Comparison of ENCODE assay signal across 8 cellular contexts in the genomic region with DNA sequence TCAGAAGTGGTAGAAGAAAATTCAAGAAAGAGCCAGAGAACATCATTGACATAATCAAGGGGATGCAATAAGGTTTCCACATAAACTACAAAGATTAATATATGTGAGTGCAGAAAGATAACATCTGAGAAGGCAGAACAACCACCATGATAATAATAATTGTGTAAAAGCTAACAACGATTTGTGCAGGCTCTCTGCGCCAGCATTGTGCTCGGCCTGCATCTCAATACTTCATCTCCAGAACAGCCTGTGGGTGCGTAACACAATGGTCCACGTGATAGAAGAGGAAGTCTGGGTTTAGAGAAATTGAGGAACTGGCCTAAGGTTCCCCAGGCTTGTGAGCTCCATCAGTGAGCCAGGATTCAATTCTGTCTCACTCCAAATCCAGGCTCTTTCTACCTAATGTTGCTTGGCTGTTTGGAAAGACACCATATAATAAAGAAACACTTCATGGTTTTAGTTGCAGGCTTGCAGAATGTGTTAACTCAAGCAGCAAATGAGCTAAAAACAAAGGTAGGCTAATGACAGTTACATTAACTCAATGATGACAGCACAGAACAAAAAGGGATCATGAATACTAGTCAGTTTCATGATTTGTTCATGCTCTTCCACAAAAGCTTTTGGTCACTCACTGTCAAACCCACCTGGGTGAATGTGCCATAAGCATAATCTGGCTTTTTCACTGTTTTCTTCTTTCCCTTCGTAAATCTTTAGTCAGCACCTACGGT.
DNase-seq lines count a peak whose midpoint lies in the region; ATAC-seq lines count a peak whose summit lies in the region.

No MANE protein-coding gene starts in this region.

- H3K27ac Mint-ChIP-seq in activated CD4-positive, alpha-beta T cell treated with anti-CD3 and anti-CD28 coated beads, Interleukin-2, amount 10 ng/mL, durations not matched to agents 7 days and 5 days: peak overlapping the region; percentile 94
- peak overlapping the region; percentile 89 for H3K27ac Mint-ChIP-seq in activated CD4-positive, alpha-beta memory T cell treated with anti-CD3 and anti-CD28 coated beads for 36 hours
- peak overlapping the region; percentile 73 for H3K27ac Mint-ChIP-seq in stimulated activated memory B cell treated with anti-CD40 and anti-IgM and Interleukin-4, amounts not matched to agents 10 μg/mL and 1 μg/mL and 100 μg/mL, for 72 hours

- ATAC-seq in HG03342 (IDR thresholded peaks at IDR 0.05; ENCODE audit: unreplicated experiment): peak; percentile 68
- ATAC-seq in stimulated activated memory B cell treated with anti-CD40 and anti-IgM and Interleukin-4, amounts not matched to agents 10 μg/mL and 1 μg/mL and 100 μg/mL, for 72 hours: peak; percentile 96

- CTCF ChIA-PET in activated CD4-positive, alpha-beta T cell treated with anti-CD3 and anti-CD28 coated beads, Interleukin-2, amount 10 ng/mL, durations not matched to agents 7 days and 5 days (lab: Charles Lee): interaction anchor here (0.7 to 2.0 kb wide), 10 partner anchors 13 to 563 kb away, joined by 3 to 5 read pairs (median 3); no protein-coding TSS in a partner anchor
- CTCF ChIA-PET in activated CD4-positive, alpha-beta memory T cell treated with anti-CD3 and anti-CD28 coated beads for 36 hours (lab: Charles Lee): interaction anchor here (0.7 to 1.6 kb wide), 4 partner anchors 15 to 930 kb away, joined by 3 to 5 read pairs (median 3); no protein-coding TSS in a partner anchor

- peaks cover 94% of the 10 kb centered on the region for H3K4me1 Mint-ChIP-seq in activated CD4-positive, alpha-beta T cell treated with anti-CD3 and anti-CD28 coated beads, Interleukin-2, amount 10 ng/mL, durations not matched to agents 7 days and 5 days
- peaks cover 54% of the 10 kb centered on the region for H3K4me1 Mint-ChIP-seq in activated CD4-positive, alpha-beta memory T cell treated with anti-CD3 and anti-CD28 coated beads for 36 hours (ENCODE audit: low read depth)
- peaks cover 44% of the 10 kb centered on the region for H3K4me1 Mint-ChIP-seq in stimulated activated memory B cell treated with anti-CD40 and anti-IgM and Interleukin-4, amounts not matched to agents 10 μg/mL and 1 μg/mL and 100 μg/mL, for 72 hours

- peaks cover 32% of the 10 kb centered on the region for H3K36me3 Mint-ChIP-seq in activated CD4-positive, alpha-beta T cell treated with anti-CD3 and anti-CD28 coated beads, Interleukin-2, amount 10 ng/mL, durations not matched to agents 7 days and 5 days (ENCODE audit: low read depth)
- peaks cover 2% of the 10 kb centered on the region for H3K36me3 Mint-ChIP-seq in activated CD4-positive, alpha-beta memory T cell treated with anti-CD3 and anti-CD28 coated beads for 36 hours
- peaks cover 18% of the 10 kb centered on the region for H3K36me3 Mint-ChIP-seq in stimulated activated memory B cell treated with anti-CD40 and anti-IgM and Interleukin-4, amounts not matched to agents 10 μg/mL and 1 μg/mL and 100 μg/mL, for 72 hours

- peak overlapping the region; percentile 40 for H3K4me3 Mint-ChIP-seq in activated CD4-positive, alpha-beta T cell treated with anti-CD3 and anti-CD28 coated beads, Interleukin-2, amount 10 ng/mL, durations not matched to agents 7 days and 5 days
- H3K4me3 Mint-ChIP-seq in activated CD4-positive, alpha-beta memory T cell treated with anti-CD3 and anti-CD28 coated beads for 36 hours: no peak overlapping the region
- H3K4me3 Mint-ChIP-seq in stimulated activated memory B cell treated with anti-CD40 and anti-IgM and Interleukin-4, amounts not matched to agents 10 μg/mL and 1 μg/mL and 100 μg/mL, for 72 hours: peak overlapping the region; percentile 20

- intact Hi-C loops in activated CD4-positive, alpha-beta memory T cell treated with anti-CD3 and anti-CD28 coated beads for 36 hours (cut with micrococcal nuclease): loop anchor here (5.0 kb wide), 1 partner anchor 67 kb away; no protein-coding TSS in a partner anchor

- peaks cover 11% of the 10 kb centered on the region for H3K9me3 Mint-ChIP-seq in activated CD4-positive, alpha-beta T cell treated with anti-CD3 and anti-CD28 coated beads, Interleukin-2, amount 10 ng/mL, durations not matched to agents 7 days and 5 days
- no peaks in the 10 kb centered on the region for H3K9me3 Mint-ChIP-seq in activated CD4-positive, alpha-beta memory T cell treated with anti-CD3 and anti-CD28 coated beads for 36 hours
- H3K9me3 Mint-ChIP-seq in stimulated activated memory B cell treated with anti-CD40 and anti-IgM and Interleukin-4, amounts not matched to agents 10 μg/mL and 1 μg/mL and 100 μg/mL, for 72 hours: no peaks in the 10 kb centered on the region

- POLR2A ChIA-PET in activated CD4-positive, alpha-beta T cell treated with anti-CD3 and anti-CD28 coated beads, Interleukin-2, amount 10 ng/mL, durations not matched to agents 7 days and 5 days (lab: Charles Lee): interaction anchor here (1.2 kb wide), 1 partner anchor 9 kb away, joined by 3 read pairs; no protein-coding TSS in a partner anchor
- POLR2A ChIA-PET in activated CD4-positive, alpha-beta memory T cell treated with anti-CD3 and anti-CD28 coated beads for 36 hours (lab: Charles Lee): interaction anchor here (0.9 kb wide), 1 partner anchor 603 kb away, joined by 4 read pairs; no protein-coding TSS in a partner anchor

- DNase-seq in activated CD4-positive, alpha-beta T cell treated with anti-CD3 and anti-CD28 coated beads, Interleukin-2, amount 10 ng/mL, durations not matched to agents 7 days and 5 days: no peak
- no peak for DNase-seq in activated CD4-positive, alpha-beta T cell treated with anti-CD3 and anti-CD28 coated beads for 4 hours
- DNase-seq in activated CD4-positive, alpha-beta memory T cell treated with anti-CD3 and anti-CD28 coated beads for 36 hours: no peak
- DNase-seq in HPDE6-E6E7 (ENCODE audit: extremely low spot score): no peak
- DNase-seq in NCI-H1694 treated with DMSO at 0.1 percent for 48 hours (lab: John Stamatoyannopoulos, UW): no peak
- DNase-seq in SK-N-DZ (ENCODE audit: low spot score): no peak

- no peaks in the 10 kb centered on the region for H3K27me3 Mint-ChIP-seq in activated CD4-positive, alpha-beta T cell treated with anti-CD3 and anti-CD28 coated beads, Interleukin-2, amount 10 ng/mL, durations not matched to agents 7 days and 5 days
- H3K27me3 Mint-ChIP-seq in activated CD4-positive, alpha-beta memory T cell treated with anti-CD3 and anti-CD28 coated beads for 36 hours: peaks cover 2% of the 10 kb centered on the region
- no peaks in the 10 kb centered on the region for H3K27me3 Mint-ChIP-seq in stimulated activated memory B cell treated with anti-CD40 and anti-IgM and Interleukin-4, amounts not matched to agents 10 μg/mL and 1 μg/mL and 100 μg/mL, for 72 hours
